In genomic region chr9:28037968-28038367, GRCh38 we compare ENCODE assay signal across 9 cellular contexts.
"Had no signal": no experiment of that assay in that cellular context is flagged by ENCODE, and none has a peak within 500 bp of the region (broad histone marks: within the 10 kb centered on the region; RNA-seq: fewer than 3 reads in every experiment).

No MANE protein-coding gene starts in this region.

- H3K4me2 ChIP-seq: GM23338 had no signal

- H3K9me3 ChIP-seq: HAP-1 had no signal

- DNase-seq: GM23248, GOT3, H7, H9, HCEC 1CT, HFFc6 had no signal

- ATAC-seq: GM23338, HCT116 had no signal

- H2AFZ ChIP-seq: GM23248 had no signal

- H3K27ac ChIP-seq: GM23248 had no signal

- H3K4me3 ChIP-seq: GM23248, GM23338, HAP-1 had no signal

- H3K4me1 ChIP-seq: HAP-1 had no signal

- H3K9ac ChIP-seq: GM23248 had no signal

- H3K36me3 ChIP-seq: HAP-1 had no signal
